18 cellular contexts compared by ENCODE assay signal in genomic region chr12:26513357-26514043, GRCh38.
"Had no signal": no experiment of that assay in that cellular context is flagged by ENCODE, and none has a peak within 500 bp of the region (broad histone marks: within the 10 kb centered on the region; RNA-seq: fewer than 3 reads in every experiment).

No MANE protein-coding gene starts in this region.

- H3K27ac ChIP-seq: epithelial cell of prostate, hepatocyte, ovary, uterus had no signal

- H3K36me3 ChIP-seq: ovary, tibial nerve, uterus had no signal

- H3K4me1 Mint-ChIP-seq: activated naive CD4-positive, alpha-beta T cell treated with anti-CD3 and anti-CD28 coated beads, Interleukin-2, amount 10 ng/mL, durations not matched to agents 7 days and 5 days had no signal

- H3K27me3 Mint-ChIP-seq: activated CD4-positive, alpha-beta memory T cell treated with anti-CD3 and anti-CD28 coated beads for 36 hours; activated CD8-positive, alpha-beta memory T cell treated with anti-CD3 and anti-CD28 coated beads, Interleukin-2, amount 10 ng/mL, durations not matched to agents 7 days and 5 days; activated naive CD4-positive, alpha-beta T cell treated with anti-CD3 and anti-CD28 coated beads, Interleukin-2, amount 10 ng/mL, durations not matched to agents 7 days and 5 days; effector memory CD8-positive, alpha-beta T cell had no signal

- H3K79me2 ChIP-seq: hepatocyte had no signal

- H3K9me3 ChIP-seq: ovary, tibial nerve, uterus had no signal

- H3K4me2 ChIP-seq: hepatocyte had no signal

- H3K27ac Mint-ChIP-seq: activated CD4-positive, alpha-beta memory T cell treated with anti-CD3 and anti-CD28 coated beads for 36 hours; activated CD8-positive, alpha-beta memory T cell treated with anti-CD3 and anti-CD28 coated beads, Interleukin-2, amount 10 ng/mL, durations not matched to agents 7 days and 5 days; activated naive CD4-positive, alpha-beta T cell treated with anti-CD3 and anti-CD28 coated beads, Interleukin-2, amount 10 ng/mL, durations not matched to agents 7 days and 5 days; effector memory CD8-positive, alpha-beta T cell had no signal

- H3K4me3 ChIP-seq: hepatocyte, ovary, skin epidermis, tibial nerve, uterus had no signal

- H3K36me3 Mint-ChIP-seq: activated naive CD4-positive, alpha-beta T cell treated with anti-CD3 and anti-CD28 coated beads, Interleukin-2, amount 10 ng/mL, durations not matched to agents 7 days and 5 days had no signal

- H2AFZ ChIP-seq: hepatocyte had no signal

- H3K9me3 Mint-ChIP-seq: effector memory CD8-positive, alpha-beta T cell had no signal

- DNase-seq: activated CD4-positive, alpha-beta memory T cell treated with anti-CD3 and anti-CD28 coated beads for 36 hours; activated CD4-positive, alpha-beta T cell treated with anti-CD3 and anti-CD28 coated beads for 1 hour; activated CD8-positive, alpha-beta memory T cell treated with anti-CD3 and anti-CD28 coated beads, Interleukin-2, amount 10 ng/mL, durations not matched to agents 7 days and 5 days; activated naive CD4-positive, alpha-beta T cell treated with anti-CD3 and anti-CD28 coated beads, Interleukin-2, amount 10 ng/mL, durations not matched to agents 7 days and 5 days; activated T-cell treated with anti-CD3 and anti-CD28 coated beads, Interleukin-2, amount 50 U/mL, for 1 hour; dermis blood vessel endothelial cell; effector memory CD8-positive, alpha-beta T cell; kidney; ovary; stimulated activated CD4-positive, alpha-beta T cell treated with anti-CD3 and anti-CD28 coated beads, Interleukin-15, amount 100 ng/mL, for 24 hours; stimulated activated CD4-positive, alpha-beta T cell treated with anti-CD3 and anti-CD28 coated beads, Interleukin-4, amount 100 ng/mL, for 1 hour; stimulated activated naive CD4-positive, alpha-beta T cell treated with Interleukin-2 at 50 U/mL for 16 hours; substantia nigra; uterus had no signal

- H3K4me3 Mint-ChIP-seq: activated CD4-positive, alpha-beta memory T cell treated with anti-CD3 and anti-CD28 coated beads for 36 hours; activated CD8-positive, alpha-beta memory T cell treated with anti-CD3 and anti-CD28 coated beads, Interleukin-2, amount 10 ng/mL, durations not matched to agents 7 days and 5 days; activated naive CD4-positive, alpha-beta T cell treated with anti-CD3 and anti-CD28 coated beads, Interleukin-2, amount 10 ng/mL, durations not matched to agents 7 days and 5 days; effector memory CD8-positive, alpha-beta T cell had no signal

- H3K4me1 ChIP-seq: uterus had no signal

- ATAC-seq: activated CD8-positive, alpha-beta memory T cell treated with anti-CD3 and anti-CD28 coated beads, Interleukin-2, amount 10 ng/mL, durations not matched to agents 7 days and 5 days; effector memory CD8-positive, alpha-beta T cell had no signal

- H3K27me3 ChIP-seq: hepatocyte, ovary, tibial nerve, uterus had no signal
